8 cellular contexts compared by ENCODE assay signal in the genomic region with DNA sequence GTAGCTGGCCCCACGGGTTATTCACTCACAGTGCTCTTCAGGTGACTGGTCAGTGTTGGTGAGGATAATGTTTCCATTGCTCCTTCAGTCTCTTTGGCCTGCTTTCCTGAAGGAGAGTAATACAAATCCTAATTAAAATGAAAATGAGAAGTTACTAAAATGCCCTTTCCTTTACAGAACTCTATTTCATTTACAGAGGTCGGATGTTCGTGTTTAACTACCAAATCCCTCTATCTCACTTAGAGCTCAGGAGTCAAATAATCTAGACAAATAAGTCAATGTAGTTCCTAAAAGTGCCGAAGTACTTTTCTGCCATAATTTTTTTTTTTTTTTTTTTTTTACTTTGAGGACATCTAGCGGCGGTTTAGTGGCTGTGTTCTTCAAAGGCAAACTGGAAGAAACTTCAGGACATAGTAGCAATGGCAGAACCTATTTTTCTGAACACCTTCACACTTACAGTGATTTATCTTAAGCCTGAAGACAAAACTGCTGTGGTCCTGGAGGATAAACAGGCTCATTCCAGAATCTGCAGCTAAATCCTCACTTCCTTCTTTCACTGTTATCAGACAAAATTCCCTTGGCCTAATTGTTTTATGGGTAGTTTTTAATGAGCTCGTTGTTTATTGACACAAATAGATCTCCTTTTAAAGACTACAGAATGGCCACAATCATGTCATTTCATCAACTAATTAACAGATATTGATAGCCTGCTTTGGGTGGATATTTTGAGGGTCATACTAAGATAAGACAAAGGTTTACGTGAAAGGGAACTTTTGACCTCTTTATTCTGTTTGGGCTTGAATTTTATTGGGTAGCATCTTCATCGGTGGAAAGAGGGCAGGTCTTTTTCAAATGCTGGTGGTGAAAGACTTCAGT.
A peak's percentile ranks its signal among the peaks of the same experiment; 100 is the strongest.
DNase-seq lines count a peak whose midpoint lies in the region; ATAC-seq and TF ChIP-seq lines count a peak whose summit lies in the region.

No MANE protein-coding gene starts in this region.

- H3K9me3 ChIP-seq in RWPE2 (ENCODE audit: severe bottlenecking) (no peaks in the 10 kb centered on the region), spleen (no peaks in the 10 kb centered on the region)

- ATAC-seq in RWPE2 (ENCODE audit: low read depth) (peak; percentile 31; the same call in 1 of the 3 replicates), GM18505 (IDR thresholded peaks at IDR 0.05; ENCODE audit: unreplicated experiment) (no peak), HG02981 (IDR thresholded peaks at IDR 0.05; ENCODE audit: unreplicated experiment) (no peak)

- H3K36me3 ChIP-seq in RWPE2 (ENCODE audit: low read depth) (no peaks in the 10 kb centered on the region), spleen (no peaks in the 10 kb centered on the region)

- intact Hi-C loops in spleen (cut with DNase I; ENCODE audit: low total_unique reads) = no loop called here

- peak overlapping the region; percentile 11 for H3K4me3 ChIP-seq in RWPE2 (ENCODE audit: severe bottlenecking)
- H3K4me3 ChIP-seq in fibroblast of the aortic adventitia (ENCODE audit: low read depth, low read length) = no peak overlapping the region
- H3K4me3 ChIP-seq in spleen = no peak overlapping the region

- TF ChIP-seq POLR2A in spleen (IDR thresholded peaks at IDR 0.05) (no peak), GM18505 (IDR thresholded peaks at IDR 0.05; ENCODE audit: borderline replicate concordance, extremely low read depth, insufficient read depth, insufficient read length) (no peak)

- 17 to 24% (median 18%) methylated on average over 9 of the region's 9 CpGs for WGBS in spleen, 5 donors

- DNase-seq in AG08396 (ENCODE audit: low spot score) = peak; percentile 29
- peak; percentile 25 for DNase-seq in GM20000 (ENCODE audit: low spot score)
- DNase-seq in RWPE2 (ENCODE audit: low spot score) = no peak
- peak; percentile 78 for DNase-seq in fibroblast of the aortic adventitia (ENCODE audit: low read depth)
- DNase-seq in spleen = no peak
- DNase-seq in central memory CD4-positive, alpha-beta T cell = no peak

- TF ChIP-seq CTCF in GM20000 (IDR thresholded peaks at IDR 0.05; ENCODE audit: extremely low read depth, missing control alignments) (peak; percentile 36), RWPE2 (IDR thresholded peaks at IDR 0.05; ENCODE audit: poor library complexity, severe bottlenecking) (peak; percentile 68), fibroblast of the aortic adventitia (IDR thresholded peaks at IDR 0.05; ENCODE audit: insufficient read depth, low read length) (peak; percentile 62), spleen (IDR thresholded peaks at IDR 0.05 in 8 of 11, conservative IDR thresholded peaks at IDR 0.05 in 3 of 11) (peak in 7 of 11 experiments; percentile 16 to 62 (median 49))

- H3K27me3 ChIP-seq in RWPE2 (ENCODE audit: insufficient read depth, poor library complexity, severe bottlenecking) (no peaks in the 10 kb centered on the region), spleen (replicated peaks in 1 of 7) (no peaks in the 10 kb centered on the region)

- H3K27ac ChIP-seq in RWPE2 (ENCODE audit: poor library complexity, severe bottlenecking) (peak overlapping the region; percentile 89), spleen (no peak overlapping the region)

- H3K4me1 ChIP-seq in RWPE2 (ENCODE audit: insufficient read depth, poor library complexity, severe bottlenecking) (peaks cover 39% of the 10 kb centered on the region), spleen (peaks cover 10 to 38% (median 19%) of the 10 kb centered on the region in 6 donors)

Comparison
In these comparisons a context has a peak if more than half of its experiments do, and no peak if none do; other contexts are left out.
1. DNase-seq: peak in AG08396 (single experiment), GM20000 (single experiment) and fibroblast of the aortic adventitia (single experiment); none in RWPE2 (single experiment), spleen (single experiment) and central memory CD4-positive, alpha-beta T cell (single experiment).
2. Peak in every context shown above with its lines, with median percentiles within 50 percentile points of each other: CTCF ChIP-seq.